Comparison of ENCODE assay signal across 1 cellular context in the genomic region with DNA sequence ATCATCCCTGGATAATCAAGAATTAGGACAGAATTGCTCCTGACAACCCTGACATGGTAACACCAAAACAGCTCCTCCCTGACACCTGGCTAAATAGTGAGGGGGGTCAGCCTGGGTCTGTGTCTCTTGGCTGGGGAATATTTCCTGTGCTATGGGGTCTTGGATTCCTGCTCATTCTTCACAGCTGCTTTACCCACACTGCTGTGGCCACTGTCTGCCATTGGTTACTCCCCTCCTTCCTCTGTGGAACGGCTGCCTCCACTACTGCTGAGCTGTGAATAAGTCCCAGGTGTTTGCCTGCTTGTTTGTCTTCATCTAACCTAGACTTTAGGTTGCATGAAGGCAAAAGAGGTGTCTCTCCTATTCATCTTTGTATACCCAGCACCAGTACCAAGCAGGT.
TF ChIP-seq lines count a peak whose summit lies in the region.

No MANE protein-coding gene starts in this region.

TF ChIP-seq in GM23338, 12 proteins besides CTCF, POLR2A, EP300 and RAD21 (continued from another document):
- TF ChIP-seq, protein P1, sequence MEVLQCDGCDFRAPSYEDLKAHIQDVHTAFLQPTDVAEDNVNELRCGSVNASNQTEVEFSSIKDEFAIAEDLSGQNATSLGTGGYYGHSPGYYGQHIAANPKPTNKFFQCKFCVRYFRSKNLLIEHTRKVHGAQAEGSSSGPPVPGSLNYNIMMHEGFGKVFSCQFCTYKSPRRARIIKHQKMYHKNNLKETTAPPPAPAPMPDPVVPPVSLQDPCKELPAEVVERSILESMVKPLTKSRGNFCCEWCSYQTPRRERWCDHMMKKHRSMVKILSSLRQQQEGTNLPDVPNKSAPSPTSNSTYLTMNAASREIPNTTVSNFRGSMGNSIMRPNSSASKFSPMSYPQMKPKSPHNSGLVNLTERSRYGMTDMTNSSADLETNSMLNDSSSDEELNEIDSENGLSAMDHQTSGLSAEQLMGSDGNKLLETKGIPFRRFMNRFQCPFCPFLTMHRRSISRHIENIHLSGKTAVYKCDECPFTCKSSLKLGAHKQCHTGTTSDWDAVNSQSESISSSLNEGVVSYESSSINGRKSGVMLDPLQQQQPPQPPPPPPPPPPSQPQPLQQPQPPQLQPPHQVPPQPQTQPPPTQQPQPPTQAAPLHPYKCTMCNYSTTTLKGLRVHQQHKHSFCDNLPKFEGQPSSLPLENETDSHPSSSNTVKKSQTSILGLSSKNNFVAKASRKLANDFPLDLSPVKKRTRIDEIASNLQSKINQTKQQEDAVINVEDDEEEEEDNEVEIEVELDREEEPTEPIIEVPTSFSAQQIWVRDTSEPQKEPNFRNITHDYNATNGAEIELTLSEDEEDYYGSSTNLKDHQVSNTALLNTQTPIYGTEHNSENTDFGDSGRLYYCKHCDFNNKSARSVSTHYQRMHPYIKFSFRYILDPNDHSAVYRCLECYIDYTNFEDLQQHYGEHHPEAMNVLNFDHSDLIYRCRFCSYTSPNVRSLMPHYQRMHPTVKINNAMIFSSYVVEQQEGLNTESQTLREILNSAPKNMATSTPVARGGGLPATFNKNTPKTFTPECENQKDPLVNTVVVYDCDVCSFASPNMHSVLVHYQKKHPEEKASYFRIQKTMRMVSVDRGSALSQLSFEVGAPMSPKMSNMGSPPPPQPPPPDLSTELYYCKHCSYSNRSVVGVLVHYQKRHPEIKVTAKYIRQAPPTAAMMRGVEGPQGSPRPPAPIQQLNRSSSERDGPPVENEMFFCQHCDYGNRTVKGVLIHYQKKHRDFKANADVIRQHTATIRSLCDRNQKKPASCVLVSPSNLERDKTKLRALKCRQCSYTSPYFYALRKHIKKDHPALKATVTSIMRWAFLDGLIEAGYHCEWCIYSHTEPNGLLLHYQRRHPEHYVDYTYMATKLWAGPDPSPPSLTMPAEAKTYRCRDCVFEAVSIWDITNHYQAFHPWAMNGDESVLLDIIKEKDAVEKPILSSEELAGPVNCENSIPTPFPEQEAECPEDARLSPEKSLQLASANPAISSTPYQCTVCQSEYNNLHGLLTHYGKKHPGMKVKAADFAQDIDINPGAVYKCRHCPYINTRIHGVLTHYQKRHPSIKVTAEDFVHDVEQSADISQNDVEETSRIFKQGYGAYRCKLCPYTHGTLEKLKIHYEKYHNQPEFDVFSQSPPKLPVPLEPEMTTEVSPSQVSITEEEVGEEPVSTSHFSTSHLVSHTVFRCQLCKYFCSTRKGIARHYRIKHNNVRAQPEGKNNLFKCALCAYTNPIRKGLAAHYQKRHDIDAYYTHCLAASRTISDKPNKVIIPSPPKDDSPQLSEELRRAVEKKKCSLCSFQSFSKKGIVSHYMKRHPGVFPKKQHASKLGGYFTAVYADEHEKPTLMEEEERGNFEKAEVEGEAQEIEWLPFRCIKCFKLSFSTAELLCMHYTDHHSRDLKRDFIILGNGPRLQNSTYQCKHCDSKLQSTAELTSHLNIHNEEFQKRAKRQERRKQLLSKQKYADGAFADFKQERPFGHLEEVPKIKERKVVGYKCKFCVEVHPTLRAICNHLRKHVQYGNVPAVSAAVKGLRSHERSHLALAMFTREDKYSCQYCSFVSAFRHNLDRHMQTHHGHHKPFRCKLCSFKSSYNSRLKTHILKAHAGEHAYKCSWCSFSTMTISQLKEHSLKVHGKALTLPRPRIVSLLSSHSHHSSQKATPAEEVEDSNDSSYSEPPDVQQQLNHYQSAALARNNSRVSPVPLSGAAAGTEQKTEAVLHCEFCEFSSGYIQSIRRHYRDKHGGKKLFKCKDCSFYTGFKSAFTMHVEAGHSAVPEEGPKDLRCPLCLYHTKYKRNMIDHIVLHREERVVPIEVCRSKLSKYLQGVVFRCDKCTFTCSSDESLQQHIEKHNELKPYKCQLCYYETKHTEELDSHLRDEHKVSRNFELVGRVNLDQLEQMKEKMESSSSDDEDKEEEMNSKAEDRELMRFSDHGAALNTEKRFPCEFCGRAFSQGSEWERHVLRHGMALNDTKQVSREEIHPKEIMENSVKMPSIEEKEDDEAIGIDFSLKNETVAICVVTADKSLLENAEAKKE (CRISPR knock-in tag; IDR thresholded peaks at IDR 0.05) = no peak
- TF ChIP-seq CREB1 (CRISPR knock-in tag; IDR thresholded peaks at IDR 0.05; ENCODE audit: low read depth) (no peak), POLR2AphosphoS5 (IDR thresholded peaks at IDR 0.05; ENCODE audit: low read depth) (no peak), ZNF114 (CRISPR knock-in tag; IDR thresholded peaks at IDR 0.05) (no peak), EZH2 (IDR thresholded peaks at IDR 0.05; ENCODE audit: low read depth, unreplicated experiment) (no peak), NANOG (IDR thresholded peaks at IDR 0.05; ENCODE audit: borderline replicate concordance) (no peak), STAT1 (IDR thresholded peaks at IDR 0.05; ENCODE audit: unreplicated experiment) (no peak), JUNB (IDR thresholded peaks at IDR 0.05; ENCODE audit: unreplicated experiment) (no peak), ZNF331 (CRISPR knock-in tag; IDR thresholded peaks at IDR 0.05; ENCODE audit: low read depth) (no peak)
- TF ChIP-seq, protein P2, sequence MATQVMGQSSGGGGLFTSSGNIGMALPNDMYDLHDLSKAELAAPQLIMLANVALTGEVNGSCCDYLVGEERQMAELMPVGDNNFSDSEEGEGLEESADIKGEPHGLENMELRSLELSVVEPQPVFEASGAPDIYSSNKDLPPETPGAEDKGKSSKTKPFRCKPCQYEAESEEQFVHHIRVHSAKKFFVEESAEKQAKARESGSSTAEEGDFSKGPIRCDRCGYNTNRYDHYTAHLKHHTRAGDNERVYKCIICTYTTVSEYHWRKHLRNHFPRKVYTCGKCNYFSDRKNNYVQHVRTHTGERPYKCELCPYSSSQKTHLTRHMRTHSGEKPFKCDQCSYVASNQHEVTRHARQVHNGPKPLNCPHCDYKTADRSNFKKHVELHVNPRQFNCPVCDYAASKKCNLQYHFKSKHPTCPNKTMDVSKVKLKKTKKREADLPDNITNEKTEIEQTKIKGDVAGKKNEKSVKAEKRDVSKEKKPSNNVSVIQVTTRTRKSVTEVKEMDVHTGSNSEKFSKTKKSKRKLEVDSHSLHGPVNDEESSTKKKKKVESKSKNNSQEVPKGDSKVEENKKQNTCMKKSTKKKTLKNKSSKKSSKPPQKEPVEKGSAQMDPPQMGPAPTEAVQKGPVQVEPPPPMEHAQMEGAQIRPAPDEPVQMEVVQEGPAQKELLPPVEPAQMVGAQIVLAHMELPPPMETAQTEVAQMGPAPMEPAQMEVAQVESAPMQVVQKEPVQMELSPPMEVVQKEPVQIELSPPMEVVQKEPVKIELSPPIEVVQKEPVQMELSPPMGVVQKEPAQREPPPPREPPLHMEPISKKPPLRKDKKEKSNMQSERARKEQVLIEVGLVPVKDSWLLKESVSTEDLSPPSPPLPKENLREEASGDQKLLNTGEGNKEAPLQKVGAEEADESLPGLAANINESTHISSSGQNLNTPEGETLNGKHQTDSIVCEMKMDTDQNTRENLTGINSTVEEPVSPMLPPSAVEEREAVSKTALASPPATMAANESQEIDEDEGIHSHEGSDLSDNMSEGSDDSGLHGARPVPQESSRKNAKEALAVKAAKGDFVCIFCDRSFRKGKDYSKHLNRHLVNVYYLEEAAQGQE (IDR thresholded peaks at IDR 0.05; ENCODE audit: unreplicated experiment) = no peak
- TF ChIP-seq, protein P3, sequence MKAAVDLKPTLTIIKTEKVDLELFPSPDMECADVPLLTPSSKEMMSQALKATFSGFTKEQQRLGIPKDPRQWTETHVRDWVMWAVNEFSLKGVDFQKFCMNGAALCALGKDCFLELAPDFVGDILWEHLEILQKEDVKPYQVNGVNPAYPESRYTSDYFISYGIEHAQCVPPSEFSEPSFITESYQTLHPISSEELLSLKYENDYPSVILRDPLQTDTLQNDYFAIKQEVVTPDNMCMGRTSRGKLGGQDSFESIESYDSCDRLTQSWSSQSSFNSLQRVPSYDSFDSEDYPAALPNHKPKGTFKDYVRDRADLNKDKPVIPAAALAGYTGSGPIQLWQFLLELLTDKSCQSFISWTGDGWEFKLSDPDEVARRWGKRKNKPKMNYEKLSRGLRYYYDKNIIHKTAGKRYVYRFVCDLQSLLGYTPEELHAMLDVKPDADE (IDR thresholded peaks at IDR 0.05) = no peak
